21 cellular contexts compared by ENCODE assay signal in the genomic region with DNA sequence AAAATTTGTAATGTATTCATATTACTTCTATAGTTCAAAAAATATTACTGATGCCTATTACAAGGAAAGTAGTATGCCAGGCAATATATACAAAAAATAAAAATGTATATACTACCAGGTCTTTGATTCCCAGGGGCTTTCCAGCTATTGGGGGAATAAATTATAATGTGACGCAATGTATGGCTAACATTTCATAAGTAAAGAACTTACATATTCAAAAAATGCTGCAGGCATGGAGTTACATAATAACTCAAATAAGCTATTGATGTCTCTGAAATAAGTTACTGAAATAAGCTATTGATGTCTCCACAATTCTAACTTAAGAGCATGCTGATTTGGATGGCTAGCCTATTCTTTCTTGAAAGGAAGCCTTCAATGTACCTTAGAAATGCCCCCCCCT. TPM values are rescaled to one million over a fixed set of nuclear protein-coding genes. Genes with fewer than 3 reads are reported as not detected.
DNase-seq lines count a peak whose midpoint lies in the region; ATAC-seq, FAIRE-seq and TF ChIP-seq lines count a peak whose summit lies in the region.
"Had no signal": no experiment of that assay in that cellular context is flagged by ENCODE, and none has a peak within 500 bp of the region (broad histone marks: within the 10 kb centered on the region; RNA-seq: fewer than 3 reads in every experiment).

No MANE protein-coding gene starts in this region.

- H2AFZ ChIP-seq in HepG2 (ENCODE audit: low read length) (no peak overlapping the region), GM23248 (no peak overlapping the region)

- no peaks in the 10 kb centered on the region for H3K4me1 ChIP-seq in HepG2 (ENCODE audit: insufficient read depth, low read length)
- no peaks in the 10 kb centered on the region for H3K4me1 ChIP-seq in right lobe of liver
- peaks cover 2% of the 10 kb centered on the region for H3K4me1 ChIP-seq in adipocyte (ENCODE audit: control insufficient read depth, insufficient read depth, low read length)
- no peaks in the 10 kb centered on the region for H3K4me1 ChIP-seq in GM23248 (ENCODE audit: insufficient read depth)

- no peaks in the 10 kb centered on the region for H3K9me2 ChIP-seq in GM23248 (ENCODE audit: insufficient read depth)

- H3K9me3 ChIP-seq in HepG2 (ENCODE audit: low read length) (no peaks in the 10 kb centered on the region), right lobe of liver (no peaks in the 10 kb centered on the region), adipocyte (ENCODE audit: control insufficient read depth, low read length) (no peaks in the 10 kb centered on the region), GM23248 (ENCODE audit: low read depth) (no peaks in the 10 kb centered on the region)
- H3K9me3 ChIP-seq: A549, Caco-2 had no signal

- ATAC-seq in HepG2: no peak
- ATAC-seq in right lobe of liver: no peak
- ATAC-seq in GM21723 (IDR thresholded peaks at IDR 0.05; ENCODE audit: unreplicated experiment): no peak
- ATAC-seq: A549; CD8-positive, alpha-beta T cell had no signal

- DNase-seq in HepG2 (ENCODE audit: low spot score): no peak
- DNase-seq in right lobe of liver: no peak
- DNase-seq in SK-MEL-5 (ENCODE audit: low read depth, low spot score): peak; percentile 49
- peak; percentile 25 for DNase-seq in adipocyte (ENCODE audit: low read depth)
- DNase-seq in NCI-H774 (lab: John Stamatoyannopoulos, UW): no peak
- DNase-seq in GM23248: no peak
- DNase-seq: AML-193; Caco-2; Calu3; CD4-positive, alpha-beta T cell; CD8-positive, alpha-beta T cell; DMS79 treated with DMSO at 0.1 percent for 48 hours; GF-D8 had no signal

- in situ Hi-C loops in HepG2 (cut with HindIII; ENCODE audit: extremely low pct_ligation_motif_present, low pct_unique_long_range_greater_than_20kb) (no loop called here), SK-MEL-5 (cut with HindIII; ENCODE audit: low pct_unique_long_range_greater_than_20kb, low sequenced_read_pairs) (no loop called here), GM23248 (cut with MboI) (no loop called here)

- BruUV-seq in HepG2 (replicated peaks; lab: Mats Ljungman, UMichigan): no TSS peak

- intact Hi-C loops in HepG2 (cut with micrococcal nuclease; ENCODE audit: unreplicated experiment) (no loop called here), right lobe of liver (cut with DNase I) (no loop called here)

- peaks cover 1 to 15% of the 10 kb centered on the region in 2 experiments; a peak in 4 of 5 replicates for H3K36me3 ChIP-seq in HepG2 (replicated peaks in 1 of 2; ENCODE audit: control insufficient read depth in 1 of 2, insufficient read depth in 2 of 2, low read length in 2 of 2)
- H3K36me3 ChIP-seq in right lobe of liver: peaks cover 0 to 51% (median 13%) of the 10 kb centered on the region in 4 donors
- H3K36me3 ChIP-seq in adipocyte (ENCODE audit: control insufficient read depth, insufficient read depth, low read length, severe bottlenecking): peaks cover 67% of the 10 kb centered on the region
- H3K36me3 ChIP-seq in GM23248 (ENCODE audit: low read depth): peaks cover 8% of the 10 kb centered on the region

- POLR2A ChIA-PET in HepG2 (lab: Yijun Ruan, JAX): no interaction called here

- H3K27ac ChIP-seq in HepG2 (ENCODE audit: extremely low read length, insufficient read depth, low read length) (no peak overlapping the region), right lobe of liver (no peak overlapping the region), GM23248 (no peak overlapping the region)
- H3K27ac ChIP-seq: 22Rv1; A549; BLaER1 treated with 17β-estradiol and CSF1 and Interleukin-3, amounts not matched to agents 10 nM and 100 nM; C4-2B had no signal

- TF ChIP-seq POLR2A in HepG2 (IDR thresholded peaks at IDR 0.05; ENCODE audit: insufficient read depth in 1 of 2, low read depth in 2 of 2, low read length in 2 of 2) (no peak), right lobe of liver (IDR thresholded peaks at IDR 0.05) (no peak)

- H3K27me3 ChIP-seq in HepG2 (ENCODE audit: control insufficient read depth in 1 of 2, insufficient read depth in 2 of 2, low read length in 2 of 2) (no peaks in the 10 kb centered on the region), right lobe of liver (no peaks in the 10 kb centered on the region), adipocyte (replicated peaks; ENCODE audit: control insufficient read depth, insufficient read depth, low read length) (no peaks in the 10 kb centered on the region), GM23248 (replicated peaks; ENCODE audit: insufficient read depth) (no peaks in the 10 kb centered on the region)
- H3K27me3 ChIP-seq: BLaER1 treated with 17β-estradiol and CSF1 and Interleukin-3, amounts not matched to agents 10 nM and 100 nM had no signal

- FAIRE-seq in HepG2 (lab: Jason Lieb, UNC): no peak
- FAIRE-seq: A549, D721Med, G401.6, GM12891 had no signal

- no peak for TF ChIP-seq RAD21 in HepG2 (CRISPR knock-in tag; IDR thresholded peaks at IDR 0.05)

- H3K9ac ChIP-seq in HepG2 (ENCODE audit: insufficient read depth, low read depth, low read length): no peak overlapping the region
- H3K9ac ChIP-seq in adipocyte (ENCODE audit: low read length): no peak overlapping the region
- no peak overlapping the region for H3K9ac ChIP-seq in GM23248
- H3K9ac ChIP-seq: BLaER1 treated with 17β-estradiol and CSF1 and Interleukin-3, amounts not matched to agents 10 nM and 100 nM had no signal

- H3K4me2 ChIP-seq in HepG2 (ENCODE audit: low read depth, low read length): no peak overlapping the region
- no peak overlapping the region for H3K4me2 ChIP-seq in GM23248 (ENCODE audit: unreplicated experiment)
- H3K4me2 ChIP-seq: A549; BLaER1 treated with 17β-estradiol and CSF1 and Interleukin-3, amounts not matched to agents 10 nM and 100 nM had no signal

- TF ChIP-seq CTCF in HepG2 (CRISPR knock-in tag; IDR thresholded peaks at IDR 0.05) (no peak), right lobe of liver (IDR thresholded peaks at IDR 0.05) (no peak)

- H3K79me2 ChIP-seq in HepG2 (ENCODE audit: insufficient read depth, low read length) (no peaks in the 10 kb centered on the region), GM23248 (ENCODE audit: insufficient read depth) (no peaks in the 10 kb centered on the region)

- H3F3A ChIP-seq in GM23248 (ENCODE audit: insufficient read depth): no peaks in the 10 kb centered on the region

- no peak for TF ChIP-seq EP300 in HepG2 (IDR thresholded peaks at IDR 0.05; ENCODE audit: low read depth in 2 of 2, low read length in 2 of 2)
- no peak for TF ChIP-seq EP300 in HepG2 (CRISPR knock-in tag; IDR thresholded peaks at IDR 0.05; ENCODE audit: borderline replicate concordance)

- H3K4me3 ChIP-seq in HepG2 (replicated peaks in 1 of 3; ENCODE audit: insufficient read depth in 1 of 3, low read depth in 2 of 3, low read length in 3 of 3): no peak overlapping the region
- H3K4me3 ChIP-seq in right lobe of liver: no peak overlapping the region
- H3K4me3 ChIP-seq in adipocyte (ENCODE audit: low read length): no peak overlapping the region
- H3K4me3 ChIP-seq in GM23248: no peak overlapping the region
- H3K4me3 ChIP-seq: A549; BLaER1 treated with 17β-estradiol and CSF1 and Interleukin-3, amounts not matched to agents 10 nM and 100 nM had no signal

- 47% methylated on average over 1 of the region's 1 CpG for WGBS in HepG2 (ENCODE audit: low lambda C conversion rate)
- 0% methylated on average over 1 of the region's 1 CpG for WGBS in right lobe of liver (ENCODE audit: insufficient coverage, low coverage, low lambda C conversion rate, missing lambda C conversion rate)
- 0% methylated on average over 1 of the region's 1 CpG for WGBS in GM23248 (ENCODE audit: low coverage in 1 of 2, low lambda C conversion rate in 2 of 2, missing lambda C conversion rate in 2 of 2), 2 experiments

- CTCF ChIA-PET in HepG2 (lab: Yijun Ruan, JAX; ENCODE audit: low intra/inter-chr PET ratio, low total read pairs): no interaction called here

- H4K20me1 ChIP-seq in HepG2 (ENCODE audit: insufficient read depth, low read length) (no peaks in the 10 kb centered on the region), GM23248 (ENCODE audit: insufficient read depth) (no peaks in the 10 kb centered on the region)
- H4K20me1 ChIP-seq: BLaER1 treated with 17β-estradiol and CSF1 and Interleukin-3, amounts not matched to agents 10 nM and 100 nM had no signal

TF ChIP-seq in HepG2, 621 proteins besides CTCF, POLR2A, EP300 and RAD21 (continues in another document):
- no peak for TF ChIP-seq ZZZ3 (CRISPR knock-in tag; IDR thresholded peaks at IDR 0.05; ENCODE audit: borderline replicate concordance)

RNA-seq across cellular contexts. Expression of a gene that starts 30.2 kb away (rescaled TPM):
- total RNA-seq in HepG2 (2016; rRNA removed; fragmentation: Illumina TruSeq; extraction: Trizol) (30.1 and 34.7 TPM in 2 replicates), right lobe of liver (10 to 100 TPM; 34.0 to 57.0 (median 48.2) TPM)
- total RNA-seq in HepG2 (2016; cell fraction: cytosol; rRNA removed; fragmentation: Illumina TruSeq; extraction: Trizol; ENCODE audit: low read depth): 11.7 and 14.0 TPM in 2 replicates
- total RNA-seq in HepG2 (2016; cell fraction: insoluble cytoplasmic fraction; rRNA removed; fragmentation: Illumina TruSeq; extraction: Trizol): 32.3 TPM in 2 replicates
- total RNA-seq in HepG2 (2016; cell fraction: membrane; rRNA removed; fragmentation: Illumina TruSeq; extraction: Trizol): 14.1 and 14.5 TPM in 2 replicates
- 21.7 and 28.0 TPM in 2 replicates for total RNA-seq in HepG2 (2016; cell fraction: nucleus; rRNA removed; fragmentation: Illumina TruSeq; extraction: Trizol)
- polyA plus RNA-seq in HepG2 (2011; rRNA removed) (9.8 and 11.7 TPM in 2 replicates), GM23248 (2016; fragmentation: Nextera tagmentation; extraction: Ambion mirVana) (17.5 and 21.5 TPM in 2 replicates)
- 9.4 and 9.6 TPM in 2 replicates for polyA plus RNA-seq in HepG2 (2011; cell fraction: cytosol; rRNA removed)
- 10.8 and 12.3 TPM in 2 replicates for polyA plus RNA-seq in HepG2 (2011; cell fraction: nucleus; rRNA removed)
- 12.0 and 19.1 TPM in 2 replicates for polyA plus RNA-seq in HepG2 (2012)
- polyA plus RNA-seq in HepG2 (2016; cell fraction: cytosol; fragmentation: Illumina TruSeq; extraction: Trizol; ENCODE audit: low read depth): 4.4 and 4.8 TPM in 2 replicates
- 29.2 and 34.5 TPM in 2 replicates for polyA plus RNA-seq in HepG2 (2016; cell fraction: insoluble cytoplasmic fraction; fragmentation: Illumina TruSeq; extraction: Trizol; ENCODE audit: low read depth)
- polyA plus RNA-seq in HepG2 (2016; cell fraction: membrane; fragmentation: Illumina TruSeq; extraction: Trizol; ENCODE audit: low read depth): 8.8 and 8.9 TPM in 2 replicates
- polyA plus RNA-seq in HepG2 (2016; cell fraction: nucleus; fragmentation: Illumina TruSeq; extraction: Trizol; ENCODE audit: insufficient read depth, low read depth): 28.1 and 28.7 TPM in 2 replicates
- 15.9 and 19.4 TPM in 2 replicates for polyA minus RNA-seq in HepG2 (2011; rRNA and poly(A)+ RNA removed; ENCODE audit: low replicate concordance)
- 10.0 and 11.5 TPM in 2 replicates for polyA minus RNA-seq in HepG2 (2011; cell fraction: cytosol; rRNA and poly(A)+ RNA removed)
- polyA minus RNA-seq in HepG2 (2011; cell fraction: nucleus; rRNA and poly(A)+ RNA removed): 26.1 and 31.3 TPM in 2 replicates
- 28.3 and 30.7 TPM in 2 replicates for total RNA-seq in SK-MEL-5 (2014; rRNA removed; shearing (Covaris generic))
- 20.5 and 25.6 TPM in 2 replicates for polyA plus RNA-seq in SK-MEL-5 (2015; cell fraction: cytosol; rRNA removed)
- polyA plus RNA-seq in SK-MEL-5 (2015; cell fraction: nucleus; rRNA removed): 24.4 and 25.1 TPM in 2 replicates
- total RNA-seq in GM23248 (2014; rRNA removed; shearing (Covaris generic)): 20.4 and 22.3 TPM in 2 replicates

Comparison
In these comparisons a context has a peak if more than half of its experiments do, and no peak if none do; other contexts are left out.
1. DNase-seq: peak in SK-MEL-5 (single experiment) and adipocyte (single experiment); none in HepG2 (single experiment), right lobe of liver (0 of 3), NCI-H774 (single experiment) and GM23248 (single experiment).